21 cellular contexts compared by ENCODE assay signal in the genomic region with DNA sequence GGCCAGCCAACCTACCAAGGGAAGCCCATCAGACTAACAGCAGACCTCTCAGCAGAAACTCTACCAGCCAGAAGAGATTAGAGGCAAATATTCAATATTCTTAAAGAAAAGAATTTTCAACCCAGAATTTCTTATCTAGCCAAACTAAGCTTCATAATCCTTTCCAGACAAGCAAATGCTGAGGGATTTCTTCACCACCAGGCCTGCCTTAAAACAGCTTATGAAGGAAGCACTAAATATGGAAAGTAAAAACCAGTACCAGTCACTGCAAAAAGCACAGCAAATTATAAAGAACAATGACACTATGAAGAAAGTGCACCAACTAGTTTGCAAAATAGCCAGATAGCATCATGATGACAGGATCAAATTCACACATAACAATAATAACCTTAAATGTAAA. TPM values are rescaled to one million over a fixed set of nuclear protein-coding genes. Genes with fewer than 3 reads are reported as not detected.
A peak's percentile ranks its signal among the peaks of the same experiment; 100 is the strongest.
DNase-seq lines count a peak whose midpoint lies in the region; ATAC-seq and TF ChIP-seq lines count a peak whose summit lies in the region.
"Had no signal": no experiment of that assay in that cellular context is flagged by ENCODE, and none has a peak within 500 bp of the region (broad histone marks: within the 10 kb centered on the region; RNA-seq: fewer than 3 reads in every experiment).

No MANE protein-coding gene starts in this region.

- H3K4me3 ChIP-seq in adipocyte (ENCODE audit: low read length) (no peak overlapping the region), smooth muscle cell (no peak overlapping the region)
- H3K4me3 ChIP-seq: A549; BLaER1 treated with 17β-estradiol and CSF1 and Interleukin-3, amounts not matched to agents 10 nM and 100 nM had no signal

- no peaks in the 10 kb centered on the region for H3F3A ChIP-seq in smooth muscle cell (ENCODE audit: low read depth)

- H3K36me3 ChIP-seq in adipocyte (ENCODE audit: control insufficient read depth, insufficient read depth, low read length, severe bottlenecking): no peaks in the 10 kb centered on the region
- H3K36me3 ChIP-seq in smooth muscle cell (ENCODE audit: low read depth): peaks cover 7% of the 10 kb centered on the region
- H3K36me3 ChIP-seq: BLaER1 treated with 17β-estradiol and CSF1 and Interleukin-3, amounts not matched to agents 10 nM and 100 nM had no signal

- DNase-seq in adipocyte (ENCODE audit: low read depth) (peak; percentile 15), iris pigment epithelial cell (ENCODE audit: low read depth) (peak; percentile 52), smooth muscle cell (lab: John Stamatoyannopoulos, UW; ENCODE audit: unreplicated experiment) (no peak), NCI-H2029 treated with DMSO at 0.1 percent for 48 hours (lab: John Stamatoyannopoulos, UW) (no peak)
- DNase-seq in central memory CD8-positive, alpha-beta T cell (ENCODE audit: low spot score in 2 of 2): no peak
- no peak for DNase-seq in activated naive CD4-positive, alpha-beta T cell (lab: John Stamatoyannopoulos, UW)
- DNase-seq: AML-193; Caco-2; Calu3; CD4-positive, alpha-beta T cell; CD8-positive, alpha-beta T cell; DMS79 treated with DMSO at 0.1 percent for 48 hours; GF-D8 had no signal

- H3K79me2 ChIP-seq in smooth muscle cell (ENCODE audit: low read depth): no peaks in the 10 kb centered on the region

- peak overlapping the region; percentile 16 for H3K27ac Mint-ChIP-seq in central memory CD8-positive, alpha-beta T cell (ENCODE audit: low read depth)
- H3K27ac Mint-ChIP-seq: B cell; CD4-positive, alpha-beta T cell; CD8-positive, alpha-beta T cell had no signal

- H4K20me1 ChIP-seq in smooth muscle cell (ENCODE audit: low read depth): no peaks in the 10 kb centered on the region
- H4K20me1 ChIP-seq: BLaER1 treated with 17β-estradiol and CSF1 and Interleukin-3, amounts not matched to agents 10 nM and 100 nM had no signal

- peaks cover 19% of the 10 kb centered on the region for H3K4me1 Mint-ChIP-seq in central memory CD8-positive, alpha-beta T cell

- H3K27me3 Mint-ChIP-seq in central memory CD8-positive, alpha-beta T cell: no peaks in the 10 kb centered on the region
- H3K27me3 Mint-ChIP-seq: B cell; CD4-positive, alpha-beta T cell had no signal

- no peak overlapping the region for H2AFZ ChIP-seq in smooth muscle cell (ENCODE audit: low read depth)

- no peak overlapping the region for H3K27ac ChIP-seq in smooth muscle cell (ENCODE audit: low read depth)
- H3K27ac ChIP-seq: 22Rv1; A549; BLaER1 treated with 17β-estradiol and CSF1 and Interleukin-3, amounts not matched to agents 10 nM and 100 nM; C4-2B had no signal

- H3K4me1 ChIP-seq in adipocyte (ENCODE audit: control insufficient read depth, insufficient read depth, low read length): no peaks in the 10 kb centered on the region
- H3K4me1 ChIP-seq in smooth muscle cell (ENCODE audit: low read depth): no peaks in the 10 kb centered on the region
- H3K4me1 ChIP-seq: A549, Caco-2 had no signal

- no peaks in the 10 kb centered on the region for H3K27me3 ChIP-seq in adipocyte (replicated peaks; ENCODE audit: control insufficient read depth, insufficient read depth, low read length)
- no peaks in the 10 kb centered on the region for H3K27me3 ChIP-seq in smooth muscle cell (ENCODE audit: low read depth)
- H3K27me3 ChIP-seq: BLaER1 treated with 17β-estradiol and CSF1 and Interleukin-3, amounts not matched to agents 10 nM and 100 nM had no signal

- H3K9me3 Mint-ChIP-seq in central memory CD8-positive, alpha-beta T cell: peaks cover 22% of the 10 kb centered on the region

- peaks cover 10% of the 10 kb centered on the region for H3K9me3 ChIP-seq in adipocyte (ENCODE audit: control insufficient read depth, low read length)
- no peaks in the 10 kb centered on the region for H3K9me3 ChIP-seq in smooth muscle cell (replicated peaks; ENCODE audit: low read depth)
- H3K9me3 ChIP-seq: A549 had no signal

- ATAC-seq in central memory CD8-positive, alpha-beta T cell (replicated peaks; ENCODE audit: extremely low read depth, poor library complexity, severe bottlenecking): no peak
- ATAC-seq in HG03342 (IDR thresholded peaks at IDR 0.05; ENCODE audit: unreplicated experiment): no peak
- ATAC-seq: A549; CD8-positive, alpha-beta T cell had no signal

- H3K4me3 Mint-ChIP-seq in central memory CD8-positive, alpha-beta T cell: no peak overlapping the region
- H3K4me3 Mint-ChIP-seq: B cell; CD4-positive, alpha-beta T cell; CD8-positive, alpha-beta T cell had no signal

- peak overlapping the region; percentile 0 for H3K4me2 ChIP-seq in smooth muscle cell
- H3K4me2 ChIP-seq: A549; BLaER1 treated with 17β-estradiol and CSF1 and Interleukin-3, amounts not matched to agents 10 nM and 100 nM had no signal

- no peak for TF ChIP-seq CTCF in smooth muscle cell (IDR thresholded peaks at IDR 0.05; ENCODE audit: borderline replicate concordance, insufficient read depth, poor library complexity, severe bottlenecking)

- H3K9ac ChIP-seq in adipocyte (ENCODE audit: low read length): no peak overlapping the region
- no peak overlapping the region for H3K9ac ChIP-seq in smooth muscle cell (ENCODE audit: low read depth)
- H3K9ac ChIP-seq: BLaER1 treated with 17β-estradiol and CSF1 and Interleukin-3, amounts not matched to agents 10 nM and 100 nM had no signal

- no peaks in the 10 kb centered on the region for H3K36me3 Mint-ChIP-seq in central memory CD8-positive, alpha-beta T cell (ENCODE audit: insufficient read depth)

RNA-seq across cellular contexts. Expression of a gene that starts 30.6 kb away (rescaled TPM):
- not detected in 2 replicates for total RNA-seq in smooth muscle cell
- polyA plus RNA-seq in smooth muscle cell: 0.23 TPM in 1 of 2 replicates, not detected in the other
- total RNA-seq: A172; B cell; Caco-2; Calu3; CD4-positive, alpha-beta T cell; CD8-positive, alpha-beta T cell had no signal
- polyA plus RNA-seq: A549, BJ had no signal

RNA-seq across cellular contexts. Expression of a gene that starts 39.5 kb away (rescaled TPM):
- total RNA-seq in smooth muscle cell: 28.0 and 36.3 TPM in 2 replicates
- 8.8 and 12.4 TPM in 2 replicates for polyA plus RNA-seq in smooth muscle cell

Comparison
In these comparisons a context has a peak if more than half of its experiments do, and no peak if none do; other contexts are left out.
1. DNase-seq: peak in adipocyte (single experiment) and iris pigment epithelial cell (single experiment); none in central memory CD8-positive, alpha-beta T cell (0 of 2), smooth muscle cell (single experiment), activated naive CD4-positive, alpha-beta T cell (0 of 4) and NCI-H2029 treated with DMSO at 0.1 percent for 48 hours (single experiment).